ENCODE assay signal across 16 cellular contexts in the genomic region with DNA sequence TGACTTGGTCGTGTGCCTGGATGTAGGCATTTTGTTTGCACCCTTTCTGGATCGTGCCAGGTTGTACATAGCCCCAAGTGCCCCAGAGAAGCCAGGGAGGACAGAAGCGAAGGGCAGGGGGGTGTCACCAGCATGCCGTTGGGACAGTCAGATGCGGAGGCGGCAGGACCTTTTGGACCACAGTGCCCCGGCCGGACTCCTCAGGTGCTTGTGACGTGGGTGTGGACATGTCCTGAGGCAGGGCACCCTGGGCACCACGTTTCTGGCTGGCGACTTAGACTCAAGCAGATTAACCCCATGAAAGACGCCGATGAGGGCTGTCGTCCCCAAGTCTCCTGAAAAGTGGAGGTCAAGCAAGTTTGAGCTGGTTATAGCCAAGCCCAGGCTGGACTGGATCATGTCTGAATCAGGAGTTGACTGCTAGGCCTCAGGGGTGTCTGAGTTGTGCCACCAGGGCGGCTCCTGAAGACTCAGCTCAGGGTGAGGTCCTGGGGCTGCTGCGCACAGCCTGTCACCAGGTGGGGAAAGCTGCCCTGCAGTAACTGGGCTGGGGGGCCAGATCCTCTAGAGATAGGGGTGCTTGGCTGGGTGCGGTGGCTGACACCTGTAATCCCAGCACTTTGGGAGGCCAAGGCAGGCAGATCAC. TPM values are rescaled to one million over a fixed set of nuclear protein-coding genes. Genes with fewer than 3 reads are reported as not detected.
DNase-seq lines count a peak whose midpoint lies in the region; ATAC-seq and TF ChIP-seq lines count a peak whose summit lies in the region.
"Had no signal": no experiment of that assay in that cellular context is flagged by ENCODE, and none has a peak within 500 bp of the region (broad histone marks: within the 10 kb centered on the region; RNA-seq: fewer than 3 reads in every experiment).

No MANE protein-coding gene starts in this region.

- H3K27ac Mint-ChIP-seq in CD8-positive, alpha-beta T cell: peak overlapping the region; percentile 55
- H3K27ac Mint-ChIP-seq in T-helper 17 cell (peak overlapping the region; percentile 78), nephron progenitor cell (peak overlapping the region; percentile 80)
- H3K27ac Mint-ChIP-seq: memory B cell; stimulated activated memory B cell treated with anti-CD40 and anti-IgM and Interleukin-4, amounts not matched to agents 10 μg/mL and 1 μg/mL and 100 μg/mL, for 72 hours had no signal

- DNase-seq in CD8-positive, alpha-beta T cell: no peak
- DNase-seq in T-helper 17 cell (no peak), fibroblast of lung (ENCODE audit: low read depth in 2 of 2) (no peak), nephron progenitor cell (no peak), NCI-H146 treated with DMSO at 0.1 percent for 48 hours (lab: John Stamatoyannopoulos, UW; ENCODE audit: unreplicated experiment) (no peak)
- DNase-seq in activated CD8-positive, alpha-beta memory T cell treated with anti-CD3 and anti-CD28 coated beads for 24 hours: no peak
- DNase-seq: activated CD4-positive, CD25-positive, alpha-beta regulatory T cell treated with anti-CD3 and anti-CD28 coated beads, Interleukin-2, amount 50 U/mL, for 72 hours; DND-41; effector memory CD8-positive, alpha-beta T cell; foreskin keratinocyte; nucleus accumbens had no signal

- no peaks in the 10 kb centered on the region for H4K20me1 ChIP-seq in fibroblast of lung (ENCODE audit: control insufficient read depth, extremely low read depth, insufficient read depth, low read length)
- H4K20me1 ChIP-seq: BLaER1 treated with 17β-estradiol and CSF1 and Interleukin-3, amounts not matched to agents 10 nM and 100 nM had no signal

- POLR2A ChIA-PET in CD8-positive, alpha-beta T cell (lab: Charles Lee): no interaction called here

- CTCF ChIA-PET in CD8-positive, alpha-beta T cell (lab: Charles Lee): no interaction called here

- H3K79me2 ChIP-seq in fibroblast of lung (ENCODE audit: control insufficient read depth, insufficient read depth, low read length): no peaks in the 10 kb centered on the region

- H3K9ac ChIP-seq in fibroblast of lung (ENCODE audit: insufficient read depth, low read length): no peak overlapping the region
- H3K9ac ChIP-seq: BLaER1 treated with 17β-estradiol and CSF1 and Interleukin-3, amounts not matched to agents 10 nM and 100 nM had no signal

- H3K27ac ChIP-seq in CD8-positive, alpha-beta T cell (ENCODE audit: low read depth, low read length): no peak overlapping the region
- peak overlapping the region; percentile 69 for H3K27ac ChIP-seq in fibroblast of lung (ENCODE audit: insufficient read depth, low read length)
- H3K27ac ChIP-seq: BLaER1 treated with 17β-estradiol and CSF1 and Interleukin-3, amounts not matched to agents 10 nM and 100 nM; foreskin keratinocyte had no signal

- H3K27me3 ChIP-seq in CD8-positive, alpha-beta T cell (ENCODE audit: insufficient read depth, low read length): no peaks in the 10 kb centered on the region
- H3K27me3 ChIP-seq in fibroblast of lung (ENCODE audit: control insufficient read depth, insufficient read depth, low read length): no peaks in the 10 kb centered on the region
- H3K27me3 ChIP-seq: BLaER1 treated with 17β-estradiol and CSF1 and Interleukin-3, amounts not matched to agents 10 nM and 100 nM; breast epithelium; foreskin keratinocyte had no signal

- TF ChIP-seq CTCF in CD8-positive, alpha-beta T cell (IDR thresholded peaks at IDR 0.05): no peak
- TF ChIP-seq CTCF in fibroblast of lung (conservative IDR thresholded peaks at IDR 0.05 in 1 of 2, IDR thresholded peaks at IDR 0.05 in 1 of 2; ENCODE audit: low read depth in 1 of 2, low read length in 2 of 2) (no peak), nephron progenitor cell (IDR thresholded peaks at IDR 0.05) (no peak)

- peaks cover 44% of the 10 kb centered on the region for H3K36me3 Mint-ChIP-seq in CD8-positive, alpha-beta T cell
- H3K36me3 Mint-ChIP-seq in T-helper 17 cell (ENCODE audit: low read depth) (peaks cover 3% of the 10 kb centered on the region), nephron progenitor cell (ENCODE audit: low read depth) (peaks cover 32% of the 10 kb centered on the region)

- H3K27me3 Mint-ChIP-seq in CD8-positive, alpha-beta T cell (ENCODE audit: low read depth): no peaks in the 10 kb centered on the region
- H3K27me3 Mint-ChIP-seq in T-helper 17 cell: no peaks in the 10 kb centered on the region
- H3K27me3 Mint-ChIP-seq in nephron progenitor cell (ENCODE audit: low read depth, poor library complexity): peaks cover 5% of the 10 kb centered on the region
- H3K27me3 Mint-ChIP-seq: effector memory CD8-positive, alpha-beta T cell; memory B cell; stimulated activated memory B cell treated with anti-CD40 and anti-IgM and Interleukin-4, amounts not matched to agents 10 μg/mL and 1 μg/mL and 100 μg/mL, for 72 hours had no signal

- intact Hi-C loops in CD8-positive, alpha-beta T cell (cut with DNase I, micrococcal nuclease): loop anchor here in 1 of 2 experiments (10.0 kb wide), 1 partner anchor 73 kb away; no protein-coding TSS in a partner anchor

- H3K4me3 Mint-ChIP-seq in CD8-positive, alpha-beta T cell: peak overlapping the region; percentile 40
- H3K4me3 Mint-ChIP-seq in T-helper 17 cell (no peak overlapping the region), nephron progenitor cell (no peak overlapping the region)
- H3K4me3 Mint-ChIP-seq: effector memory CD8-positive, alpha-beta T cell; memory B cell; stimulated activated memory B cell treated with anti-CD40 and anti-IgM and Interleukin-4, amounts not matched to agents 10 μg/mL and 1 μg/mL and 100 μg/mL, for 72 hours had no signal

- H3K36me3 ChIP-seq in CD8-positive, alpha-beta T cell (ENCODE audit: insufficient read depth, low read length): peaks cover 26% of the 10 kb centered on the region
- H3K36me3 ChIP-seq in fibroblast of lung (ENCODE audit: control insufficient read depth, insufficient read depth, low read length): peaks cover 18% of the 10 kb centered on the region
- H3K36me3 ChIP-seq: breast epithelium had no signal

- ATAC-seq in CD8-positive, alpha-beta T cell: no peak
- ATAC-seq in T-helper 17 cell: no peak
- no peak for ATAC-seq in HG03460 (IDR thresholded peaks at IDR 0.05; ENCODE audit: unreplicated experiment)
- ATAC-seq: effector memory CD8-positive, alpha-beta T cell; foreskin keratinocyte; stimulated activated memory B cell treated with anti-CD40 and anti-IgM and Interleukin-4, amounts not matched to agents 10 μg/mL and 1 μg/mL and 100 μg/mL, for 72 hours had no signal

- no peaks in the 10 kb centered on the region for H3K9me3 ChIP-seq in CD8-positive, alpha-beta T cell (ENCODE audit: low read length)
- H3K9me3 ChIP-seq in T-helper 17 cell (ENCODE audit: control insufficient read depth, low read length, poor library complexity, severe bottlenecking) (no peaks in the 10 kb centered on the region), fibroblast of lung (ENCODE audit: control insufficient read depth, insufficient read depth, low read depth, low read length) (no peaks in the 10 kb centered on the region)
- H3K9me3 ChIP-seq: BLaER1 treated with 17β-estradiol and CSF1 and Interleukin-3, amounts not matched to agents 10 nM and 100 nM; breast epithelium had no signal

- H3K4me1 ChIP-seq in CD8-positive, alpha-beta T cell (ENCODE audit: insufficient read depth, low read length): no peaks in the 10 kb centered on the region
- peaks cover 23% of the 10 kb centered on the region for H3K4me1 ChIP-seq in fibroblast of lung (ENCODE audit: control insufficient read depth, extremely low read depth, insufficient read depth, low read length)
- H3K4me1 ChIP-seq: BLaER1 treated with 17β-estradiol and CSF1 and Interleukin-3, amounts not matched to agents 10 nM and 100 nM; foreskin keratinocyte had no signal

- H3K4me2 ChIP-seq in fibroblast of lung (ENCODE audit: extremely low read depth, insufficient read depth, low read length): peak overlapping the region; percentile 63
- H3K4me2 ChIP-seq: BLaER1 treated with 17β-estradiol and CSF1 and Interleukin-3, amounts not matched to agents 10 nM and 100 nM had no signal

- no peak overlapping the region for H2AFZ ChIP-seq in fibroblast of lung (ENCODE audit: low read length)

- H3K4me1 Mint-ChIP-seq in CD8-positive, alpha-beta T cell (ENCODE audit: low read depth): peaks cover 9% of the 10 kb centered on the region
- peaks cover 8% of the 10 kb centered on the region for H3K4me1 Mint-ChIP-seq in T-helper 17 cell
- peaks cover 43% of the 10 kb centered on the region for H3K4me1 Mint-ChIP-seq in nephron progenitor cell
- H3K4me1 Mint-ChIP-seq: memory B cell; stimulated activated memory B cell treated with anti-CD40 and anti-IgM and Interleukin-4, amounts not matched to agents 10 μg/mL and 1 μg/mL and 100 μg/mL, for 72 hours had no signal

- no peaks in the 10 kb centered on the region for H3K9me3 Mint-ChIP-seq in CD8-positive, alpha-beta T cell
- no peaks in the 10 kb centered on the region for H3K9me3 Mint-ChIP-seq in nephron progenitor cell
- H3K9me3 Mint-ChIP-seq: effector memory CD8-positive, alpha-beta T cell; memory B cell; stimulated activated memory B cell treated with anti-CD40 and anti-IgM and Interleukin-4, amounts not matched to agents 10 μg/mL and 1 μg/mL and 100 μg/mL, for 72 hours had no signal

- H3K4me3 ChIP-seq in CD8-positive, alpha-beta T cell (ENCODE audit: low read depth, low read length): no peak overlapping the region
- H3K4me3 ChIP-seq in fibroblast of lung (replicated peaks in 1 of 4; ENCODE audit: control extremely low read depth in 1 of 4, insufficient read depth in 1 of 4, low read depth in 3 of 4, low read length in 4 of 4): no peak overlapping the region
- H3K4me3 ChIP-seq: BLaER1 treated with 17β-estradiol and CSF1 and Interleukin-3, amounts not matched to agents 10 nM and 100 nM; breast epithelium had no signal

RNA-seq across cellular contexts. Expression of a gene that starts 42.0 kb away (rescaled TPM):
- total RNA-seq in CD8-positive, alpha-beta T cell: 10 to 100 TPM; 31.9 to 32.6 TPM
- total RNA-seq in T-helper 17 cell: 10 to 100 TPM; 16.6 to 21.3 TPM
- 18.2 and 31.4 TPM in 2 replicates for total RNA-seq in fibroblast of lung
- polyA plus RNA-seq in fibroblast of lung: 28.7 and 35.6 TPM in 2 replicates
- 30.6 and 38.9 TPM in 2 replicates for polyA plus RNA-seq in fibroblast of lung (2012)
- polyA minus RNA-seq in fibroblast of lung (ENCODE audit: low replicate concordance): 2.2 and 9.3 TPM in 2 replicates
